In the genomic region with DNA sequence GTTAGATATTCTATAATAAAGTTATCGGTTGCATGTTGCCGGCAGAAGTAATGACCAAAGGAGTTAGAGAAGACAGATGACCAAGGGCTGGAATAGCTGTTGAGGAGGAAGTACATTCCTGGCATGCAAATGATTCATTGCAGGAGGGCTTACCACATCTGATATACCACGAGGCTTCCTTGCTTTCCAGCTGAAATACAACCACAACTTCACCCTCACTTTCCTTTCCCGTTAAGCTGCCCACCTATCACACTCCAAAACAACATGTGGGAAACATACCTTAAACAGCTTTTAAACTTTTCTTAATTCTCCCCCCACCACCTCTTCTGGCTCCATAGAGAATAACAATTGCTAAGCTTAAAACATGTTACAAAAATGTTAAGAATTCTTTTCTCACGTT, we compare ENCODE assay signal across 16 cellular contexts.
DNase-seq lines count a peak whose midpoint lies in the region; ATAC-seq and TF ChIP-seq lines count a peak whose summit lies in the region.
"Had no signal": no experiment of that assay in that cellular context is flagged by ENCODE, and none has a peak within 500 bp of the region (broad histone marks: within the 10 kb centered on the region; RNA-seq: fewer than 3 reads in every experiment).

No MANE protein-coding gene starts in this region.

- no TSS peak for BruUV-seq in Calu3 (replicated peaks; lab: Mats Ljungman, UMichigan)

- H3K4me3 Mint-ChIP-seq in Calu3 (ENCODE audit: low read depth, unreplicated experiment) (peak overlapping the region; percentile 56), brain (no peak overlapping the region)

- H3K4me3 ChIP-seq in kidney epithelial cell (ENCODE audit: low read depth, low read length) = no peak overlapping the region
- H3K4me3 ChIP-seq: GM12878, ovary, transverse colon had no signal

- TF ChIP-seq CTCF in Calu3 (IDR thresholded peaks at IDR 0.05; ENCODE audit: unreplicated experiment) = no peak
- no peak for TF ChIP-seq CTCF in brain (conservative IDR thresholded peaks at IDR 0.05)
- no peak for TF ChIP-seq CTCF in kidney epithelial cell (IDR thresholded peaks at IDR 0.05; ENCODE audit: insufficient read depth, low read length, poor library complexity, severe bottlenecking)

- no peaks in the 10 kb centered on the region for H3K36me3 ChIP-seq in kidney epithelial cell (ENCODE audit: control insufficient read depth, insufficient read depth, low read length)
- H3K36me3 ChIP-seq: ovary, transverse colon had no signal

- H3K4me1 Mint-ChIP-seq in Calu3 (ENCODE audit: low read depth, unreplicated experiment) (peaks cover 44% of the 10 kb centered on the region), brain (peaks cover 21% of the 10 kb centered on the region)

- H3K27me3 Mint-ChIP-seq in Calu3 (ENCODE audit: unreplicated experiment) (no peaks in the 10 kb centered on the region), brain (no peaks in the 10 kb centered on the region)

- no peaks in the 10 kb centered on the region for H3K27me3 ChIP-seq in kidney epithelial cell (ENCODE audit: control insufficient read depth, insufficient read depth, low read length)
- H3K27me3 ChIP-seq: ovary, transverse colon had no signal

- CTCF ChIA-PET in Calu3 (lab: Charles Lee) = interaction anchor here (1.2 kb wide), 1 partner anchor 12 kb away, joined by 6 read pairs; no protein-coding TSS in a partner anchor

- H3K36me3 Mint-ChIP-seq in Calu3 (ENCODE audit: insufficient read depth, unreplicated experiment) (peaks cover 6% of the 10 kb centered on the region), brain (no peaks in the 10 kb centered on the region)

- intact Hi-C loops in Calu3 (cut with micrococcal nuclease; ENCODE audit: unreplicated experiment) = no loop called here

- in situ Hi-C loops in KBM-7 (cut with MboI; ENCODE audit: low pct_unique_long_range_greater_than_20kb, low sequenced_read_pairs) = no loop called here

- no peak for ATAC-seq in HG02642 (IDR thresholded peaks at IDR 0.05; ENCODE audit: poor library complexity, unreplicated experiment)
- no peak for ATAC-seq in GM19023 (IDR thresholded peaks at IDR 0.05; ENCODE audit: unreplicated experiment)
- ATAC-seq: GM12878 had no signal

- H3K9me3 Mint-ChIP-seq in Calu3 (ENCODE audit: low read depth, unreplicated experiment) (no peaks in the 10 kb centered on the region), brain (no peaks in the 10 kb centered on the region)

- DNase-seq in Calu3 (peak; percentile 46), KBM-7 (peak; percentile 0), kidney epithelial cell (ENCODE audit: low read depth) (peak; percentile 64), NCI-H446 treated with DMSO at 0.1 percent for 48 hours (lab: John Stamatoyannopoulos, UW) (no peak), KG1 (lab: John Stamatoyannopoulos, UW) (no peak)
- DNase-seq: activated naive CD4-positive, alpha-beta T cell treated with Interleukin-2 at 50 U/mL for 16 hours; NCI-H2029 treated with DMSO at 0.1 percent for 48 hours; NCI-H82; ovary; SHP77; stimulated activated CD8-positive, alpha-beta memory T cell treated with anti-CD3 and anti-CD28 coated beads, Interleukin-4, amount 100 ng/mL, for 48 hours; transverse colon had no signal

- H3K27ac Mint-ChIP-seq in Calu3 (ENCODE audit: unreplicated experiment) (peak overlapping the region; percentile 98), brain (peak overlapping the region in 3 of 5 experiments; percentile 21 to 74 (median 60))

Comparison
In these comparisons a context has a peak if more than half of its experiments do, and no peak if none do; other contexts are left out.
1. DNase-seq: peak in Calu3 (single experiment), KBM-7 (single experiment) and kidney epithelial cell (single experiment); none in NCI-H446 treated with DMSO at 0.1 percent for 48 hours (single experiment) and KG1 (single experiment).